In the genomic region with DNA sequence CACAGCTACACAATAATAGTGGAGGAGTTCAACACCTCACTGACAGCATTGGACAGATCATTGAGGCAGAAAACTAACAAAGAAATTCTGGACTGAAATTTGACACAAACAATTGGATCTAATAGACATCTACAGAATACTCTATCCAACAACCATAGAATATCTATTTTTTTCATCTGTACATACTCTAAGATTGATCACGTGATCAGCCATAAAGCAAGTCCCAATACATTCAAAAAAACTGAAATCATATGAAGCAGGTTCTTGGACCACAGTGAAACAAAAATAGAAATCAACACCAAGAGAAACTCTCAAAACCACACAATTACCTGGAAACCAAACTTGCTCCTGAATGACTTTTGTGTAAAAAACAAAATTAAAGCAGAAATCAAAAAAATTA, we compare ENCODE assay signal across 29 cellular contexts. TPM values are rescaled to one million over a fixed set of nuclear protein-coding genes. Genes with fewer than 3 reads are reported as not detected.
"Had no signal": no experiment of that assay in that cellular context is flagged by ENCODE, and none has a peak within 500 bp of the region (broad histone marks: within the 10 kb centered on the region; RNA-seq: fewer than 3 reads in every experiment).

No MANE protein-coding gene starts in this region.

- H3K36me3 ChIP-seq: gastrocnemius medialis, lower lobe of right lung, ovary, spleen, suprapubic skin, transverse colon, upper lobe of right lung, uterus had no signal

- H3K9me3 ChIP-seq: gastrocnemius medialis, lower lobe of right lung, ovary, psoas muscle, spleen, suprapubic skin, transverse colon, upper lobe of right lung, uterus had no signal

- ATAC-seq: esophagus mucosa; gastrocnemius medialis; left ventricle myocardium superior; lower lobe of right lung; natural killer cell; psoas muscle; right cardiac atrium; stimulated activated naive CD8-positive, alpha-beta T cell treated with anti-CD3 and anti-CD28 coated beads, Interleukin-15, amount 100 ng/mL, for 72 hours; upper lobe of right lung had no signal

- FAIRE-seq: keratinocyte had no signal

- H3K27me3 ChIP-seq: gastrocnemius medialis, ovary, spleen, suprapubic skin, transverse colon, upper lobe of right lung, uterus had no signal

- H3K4me1 ChIP-seq: gastrocnemius medialis, lower lobe of right lung, psoas muscle, transverse colon, upper lobe of right lung, uterus had no signal

- H3K4me3 ChIP-seq: dorsolateral prefrontal cortex, gastrocnemius medialis, lower lobe of right lung, ovary, psoas muscle, skin epidermis, spleen, suprapubic skin, transverse colon, upper lobe of right lung, uterus had no signal

- DNase-seq: cortex of kidney; dorsolateral prefrontal cortex; effector CD4-positive, alpha-beta T cell; foreskin fibroblast; gastrocnemius medialis; head of caudate nucleus; left ventricle myocardium superior; lower lobe of right lung; natural killer cell; occipital lobe; ovary; posterior cingulate gyrus; psoas muscle; right cardiac atrium; spleen; stimulated activated naive CD4-positive, alpha-beta T cell; stimulated activated naive CD8-positive, alpha-beta T cell treated with anti-CD3 and anti-CD28 coated beads, Interleukin-15, amount 100 ng/mL, for 72 hours; transverse colon; upper lobe of right lung; uterus had no signal

- H3K27ac ChIP-seq: dorsolateral prefrontal cortex, epithelial cell of prostate, gastrocnemius medialis, lower lobe of right lung, ovary, psoas muscle, skin epidermis, spleen, suprapubic skin, transverse colon, upper lobe of right lung, uterus had no signal

RNA-seq across cellular contexts. Expression of gene HSFX3, which starts 32.4 kb away (rescaled TPM):
- total RNA-seq: esophagus mucosa, gastrocnemius medialis, glomerular endothelial cell, left ventricle myocardium superior, lower lobe of right lung, mononuclear cell, natural killer cell, occipital lobe, ovary, renal cortical epithelial cell, right cardiac atrium, spleen, suprapubic skin, transverse colon, upper lobe of right lung, uterus had no signal
- polyA plus RNA-seq: keratinocyte, neural cell, ovary, psoas muscle, right cardiac atrium had no signal
